ENCODE assay signal across 8 cellular contexts in genomic region chr2:19989681-19990415, GRCh38. TPM values are rescaled to one million over a fixed set of nuclear protein-coding genes. Genes with fewer than 3 reads are reported as not detected.
DNase-seq lines count a peak whose midpoint lies in the region; ATAC-seq, FAIRE-seq and TF ChIP-seq lines count a peak whose summit lies in the region.

WDR35 (minus strand) TSS chr2:19990105; CDS start chr2:19990015, 90 bp downstream.

- FAIRE-seq in bronchial epithelial cell (lab: Jason Lieb, UNC): no peak

- H3K27ac Mint-ChIP-seq in WTC11: peak within 1 kb of the TSS; percentile 93

- TF ChIP-seq CTCF in AG04449 (IDR thresholded peaks at IDR 0.05; ENCODE audit: insufficient read depth, low read length, missing control alignments) (no peak), WTC11 (IDR thresholded peaks at IDR 0.05) (no peak), bronchial epithelial cell (IDR thresholded peaks at IDR 0.05; ENCODE audit: insufficient read depth, low read length, severe bottlenecking) (no peak), spleen (IDR thresholded peaks at IDR 0.05 in 8 of 11, conservative IDR thresholded peaks at IDR 0.05 in 3 of 11) (no peak)

- H3K36me3 ChIP-seq in bronchial epithelial cell (ENCODE audit: control insufficient read depth, insufficient read depth, low read length): peaks cover 3% of the 10 kb centered on the region
- H3K36me3 ChIP-seq in spleen: peaks cover 0 to 2% (median 0%) of the 10 kb centered on the region in 6 donors

- peak; percentile 76 for ATAC-seq in GM18873 (IDR thresholded peaks at IDR 0.05; ENCODE audit: low FRiP score, unreplicated experiment)
- peak; percentile 86 for ATAC-seq in HG03108 (IDR thresholded peaks at IDR 0.05; ENCODE audit: unreplicated experiment)
- ATAC-seq in WTC11: peak; percentile 95

- H3K4me1 ChIP-seq in spleen: peaks cover 6 to 31% (median 21%) of the 10 kb centered on the region in 6 donors

- 1 to 2% (median 1%) methylated on average over 32 to 69 of the region's 69 CpGs for WGBS in spleen, 5 donors

- intact Hi-C loops in spleen (cut with DNase I; ENCODE audit: low total_unique reads): no loop called here

- CTCF ChIA-PET in AG04449 (lab: Yijun Ruan, JAX) (interaction anchor here (0.9 to 2.8 kb wide), 6 partner anchors 13 to 302 kb away, joined by 3 to 19 read pairs (median 6); no protein-coding TSS in a partner anchor), WTC11 (lab: Charles Lee) (interaction anchor here (0.7 to 3.6 kb wide), 7 partner anchors 22 to 116 kb away, joined by 3 to 25 read pairs (median 4); partner anchors contain the start of gene LAPTM4A)

- peaks cover 26% of the 10 kb centered on the region for H3K4me1 Mint-ChIP-seq in WTC11

- H3K36me3 Mint-ChIP-seq in WTC11: peaks cover 14% of the 10 kb centered on the region

- POLR2A ChIA-PET in AG04449 (lab: Yijun Ruan, JAX) (no interaction called here), WTC11 (lab: Charles Lee) (interaction anchor here (0.5 to 2.8 kb wide), 7 partner anchors 22 to 327 kb away, joined by 3 to 14 read pairs (median 4); partner anchors contain the start of genes LAPTM4A, MATN3 and TTC32)

- peaks cover 3% of the 10 kb centered on the region; the same call in 1 of the 2 replicates for H3K9me3 Mint-ChIP-seq in WTC11

- no peak for DNase-seq in AG04449 (ENCODE audit: low read depth, low spot score)
- peak; percentile 96 for DNase-seq in NCI-H2196 (lab: John Stamatoyannopoulos, UW; ENCODE audit: unreplicated experiment)
- DNase-seq in WTC11 (ENCODE audit: low spot score): peak; percentile 96
- peak; percentile 75 for DNase-seq in bronchial epithelial cell (ENCODE audit: low read depth)
- DNase-seq in iris pigment epithelial cell (ENCODE audit: low read depth): peak; percentile 83
- peak; percentile 97 for DNase-seq in spleen

- H3K9me3 ChIP-seq in spleen: no peaks in the 10 kb centered on the region

- H3K27ac ChIP-seq in spleen: peak within 1 kb of the TSS in 7 of 8 donors; percentile 24 to 81 (median 63)

- H3K27me3 Mint-ChIP-seq in WTC11 (ENCODE audit: low read depth): peaks cover 2% of the 10 kb centered on the region; the same call in 1 of the 2 replicates

- H3K4me3 Mint-ChIP-seq in WTC11: peak within 1 kb of the TSS; percentile 92

- H3K4me3 ChIP-seq in AG04449 (ENCODE audit: low read depth, low read length) (peak within 1 kb of the TSS; percentile 86), bronchial epithelial cell (ENCODE audit: low read depth, low read length) (peak within 1 kb of the TSS; percentile 93), spleen (peak within 1 kb of the TSS; percentile 48 to 92 (median 76))

- TF ChIP-seq POLR2A in spleen (IDR thresholded peaks at IDR 0.05): no peak

- H3K27me3 ChIP-seq in bronchial epithelial cell (ENCODE audit: control insufficient read depth, insufficient read depth, low read length) (no peaks in the 10 kb centered on the region), spleen (replicated peaks in 1 of 7) (peaks cover 0 to 24% (median 0%) of the 10 kb centered on the region in 7 donors)

TF ChIP-seq in WTC11, 78 proteins besides CTCF, POLR2A, EP300 and RAD21 (continues in another document):
- no peak for TF ChIP-seq ZNF425 (CRISPR knock-in tag; conservative IDR thresholded peaks at IDR 0.05)
- TF ChIP-seq ZNF232 (CRISPR knock-in tag; IDR thresholded peaks at IDR 0.05): peak; percentile 68; the same call in 1 of the 2 replicates
- TF ChIP-seq FOXK1 (CRISPR knock-in tag; IDR thresholded peaks at IDR 0.05): peak; percentile 86
- peak; percentile 81 for TF ChIP-seq MYBL2 (CRISPR knock-in tag; IDR thresholded peaks at IDR 0.05)
- peak; percentile 72 for TF ChIP-seq PRDM15 (CRISPR knock-in tag; IDR thresholded peaks at IDR 0.05)
- peak; percentile 58; the same call in 1 of the 2 replicates for TF ChIP-seq E2F1 (CRISPR knock-in tag; IDR thresholded peaks at IDR 0.05)
- TF ChIP-seq KAT7 (CRISPR knock-in tag; IDR thresholded peaks at IDR 0.05; ENCODE audit: borderline replicate concordance): no peak; the same call in 1 of the 2 replicates
- 0 out of 2 replicates have a peak, but pooled peaks have one; percentile 18 for TF ChIP-seq IRF1 (CRISPR knock-in tag; IDR thresholded peaks at IDR 0.05)
- TF ChIP-seq GABPB1 (CRISPR knock-in tag; IDR thresholded peaks at IDR 0.05): peak; percentile 77
- TF ChIP-seq HMGA2 (CRISPR knock-in tag; IDR thresholded peaks at IDR 0.05): no peak
- TF ChIP-seq TEAD1 (CRISPR knock-in tag; IDR thresholded peaks at IDR 0.05): peak; percentile 80
- no peak for TF ChIP-seq ERG (CRISPR knock-in tag; IDR thresholded peaks at IDR 0.05)

RNA-seq across cellular contexts. Expression of gene WDR35, which starts in this region (rescaled TPM):
- total RNA-seq in WTC11 (2021): 15.4 to 16.5 TPM (median 15.5 TPM) in 3 replicates
- total RNA-seq in bronchial epithelial cell: 4.2 and 8.7 TPM in 2 replicates
- 1 to 10 TPM; 3.6 to 5.3 (median 4.1) TPM for total RNA-seq in spleen
- 1 to 10 TPM; 1.7 to 2.1 (median 2.0) TPM for polyA plus RNA-seq in spleen
